ENCODE assay signal across 1 cellular context in the genomic region with DNA sequence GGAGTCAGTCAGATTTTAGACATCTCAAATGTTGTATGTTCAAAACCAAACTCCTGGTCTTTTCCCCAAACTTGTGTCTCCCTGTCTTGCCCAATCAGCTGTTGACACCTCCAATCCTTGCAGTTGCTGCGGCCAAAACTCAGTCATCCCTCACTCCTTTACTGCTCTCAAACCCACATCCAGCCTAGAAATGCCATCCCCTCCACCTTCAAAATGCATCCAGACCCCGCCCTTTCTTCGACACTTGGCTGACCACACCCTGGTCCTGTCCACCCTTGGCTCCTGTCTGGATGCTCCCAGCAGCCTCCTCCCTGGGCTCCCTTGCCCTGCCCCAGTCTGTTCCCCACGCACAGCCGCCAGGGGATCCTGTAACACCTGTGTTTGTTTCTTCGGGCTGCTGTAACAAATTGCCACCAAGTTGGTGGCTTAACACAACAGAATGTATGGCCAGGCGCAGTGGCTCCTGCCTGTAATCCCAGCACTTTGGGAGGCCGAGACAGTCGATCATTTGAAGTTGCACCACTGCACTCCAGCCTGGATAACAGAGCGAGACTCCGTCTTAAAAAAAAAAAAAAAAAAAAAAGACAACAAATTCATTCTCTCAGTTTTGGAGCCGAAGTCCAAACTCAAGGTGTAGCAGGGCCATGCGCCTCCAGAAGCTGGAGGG.
TF ChIP-seq lines count a peak whose summit lies in the region.

No MANE protein-coding gene starts in this region.

TF ChIP-seq in IMR-90, 13 proteins besides CTCF, POLR2A, EP300 and RAD21:
- TF ChIP-seq, protein P1, sequence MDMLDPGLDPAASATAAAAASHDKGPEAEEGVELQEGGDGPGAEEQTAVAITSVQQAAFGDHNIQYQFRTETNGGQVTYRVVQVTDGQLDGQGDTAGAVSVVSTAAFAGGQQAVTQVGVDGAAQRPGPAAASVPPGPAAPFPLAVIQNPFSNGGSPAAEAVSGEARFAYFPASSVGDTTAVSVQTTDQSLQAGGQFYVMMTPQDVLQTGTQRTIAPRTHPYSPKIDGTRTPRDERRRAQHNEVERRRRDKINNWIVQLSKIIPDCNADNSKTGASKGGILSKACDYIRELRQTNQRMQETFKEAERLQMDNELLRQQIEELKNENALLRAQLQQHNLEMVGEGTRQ (IDR thresholded peaks at IDR 0.05; ENCODE audit: low read depth, low read length), result no peak
- TF ChIP-seq, protein P2, sequence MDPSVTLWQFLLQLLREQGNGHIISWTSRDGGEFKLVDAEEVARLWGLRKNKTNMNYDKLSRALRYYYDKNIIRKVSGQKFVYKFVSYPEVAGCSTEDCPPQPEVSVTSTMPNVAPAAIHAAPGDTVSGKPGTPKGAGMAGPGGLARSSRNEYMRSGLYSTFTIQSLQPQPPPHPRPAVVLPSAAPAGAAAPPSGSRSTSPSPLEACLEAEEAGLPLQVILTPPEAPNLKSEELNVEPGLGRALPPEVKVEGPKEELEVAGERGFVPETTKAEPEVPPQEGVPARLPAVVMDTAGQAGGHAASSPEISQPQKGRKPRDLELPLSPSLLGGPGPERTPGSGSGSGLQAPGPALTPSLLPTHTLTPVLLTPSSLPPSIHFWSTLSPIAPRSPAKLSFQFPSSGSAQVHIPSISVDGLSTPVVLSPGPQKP (IDR thresholded peaks at IDR 0.05; ENCODE audit: borderline replicate concordance, low read depth, low read length), result no peak
- TF ChIP-seq BHLHE40 (IDR thresholded peaks at IDR 0.05; ENCODE audit: low read depth, low read length) (no peak), FOS (IDR thresholded peaks at IDR 0.05; ENCODE audit: low read depth, low read length) (no peak), MAFK (IDR thresholded peaks at IDR 0.05; ENCODE audit: low read depth, low read length) (no peak), NFE2L2 (IDR thresholded peaks at IDR 0.05; ENCODE audit: low read depth, low read length) (no peak), SMC3 (IDR thresholded peaks at IDR 0.05; ENCODE audit: low read depth, low read length) (no peak), CHD1 (IDR thresholded peaks at IDR 0.05; ENCODE audit: low read depth, low read length) (no peak), MXI1 (IDR thresholded peaks at IDR 0.05; ENCODE audit: borderline replicate concordance, low read depth, low read length) (no peak), MAZ (IDR thresholded peaks at IDR 0.05; ENCODE audit: borderline replicate concordance, low read depth, low read length) (no peak), RCOR1 (IDR thresholded peaks at IDR 0.05; ENCODE audit: insufficient replicate concordance, low read length) (no peak), RFX5 (IDR thresholded peaks at IDR 0.05; ENCODE audit: low read depth, low read length) (no peak)
TF ChIP-seq in IMR-90: peak in this region for 0.
